In the genomic region with DNA sequence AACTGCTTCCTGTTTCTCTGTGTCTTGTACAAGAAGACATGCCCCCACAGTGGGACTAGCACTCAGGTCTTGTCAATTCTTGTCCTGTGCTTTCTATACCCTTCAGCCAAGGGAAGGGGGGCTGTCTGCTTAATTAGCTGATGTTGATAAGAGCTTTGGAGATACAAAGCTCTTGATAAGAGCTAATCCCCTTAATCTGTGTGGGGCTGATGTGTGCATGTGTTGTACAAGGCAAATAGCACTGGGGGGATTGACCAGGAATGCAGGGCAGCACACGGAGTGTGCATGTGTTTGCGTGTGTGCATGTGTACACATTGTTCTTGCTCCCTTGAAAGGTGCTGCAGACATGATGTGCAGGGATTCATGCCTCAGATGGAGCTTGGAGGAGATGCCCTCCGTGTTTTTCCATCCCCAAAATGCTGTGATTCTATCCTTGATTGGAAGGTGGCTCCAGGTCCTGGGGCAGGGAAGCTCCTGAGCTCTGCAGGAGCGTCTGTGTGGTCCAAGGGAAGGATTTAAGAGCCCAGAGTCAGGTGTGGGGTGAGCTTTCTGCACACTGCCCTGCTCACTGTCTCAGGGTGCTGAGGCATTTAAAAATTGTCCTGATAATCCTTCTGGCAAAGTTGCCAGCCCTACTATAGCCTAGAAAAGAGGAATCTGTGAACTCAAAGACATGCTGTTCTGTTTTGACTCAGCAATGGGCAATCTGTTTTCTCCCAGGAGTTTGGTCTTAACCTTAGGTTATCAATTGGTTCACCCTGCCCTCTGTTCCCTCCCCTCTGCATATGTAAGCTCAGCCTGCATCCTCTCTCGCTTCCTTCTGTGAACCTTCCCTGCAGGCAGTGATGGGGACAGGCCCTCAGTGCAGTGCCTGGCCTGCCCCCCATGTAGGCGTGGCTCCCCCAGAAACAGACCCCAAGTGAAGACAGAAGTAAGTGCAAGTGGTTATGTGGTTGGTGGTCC, we compare ENCODE assay signal across 10 cellular contexts.
A peak's percentile ranks its signal among the peaks of the same experiment; 100 is the strongest.
DNase-seq lines count a peak whose midpoint lies in the region; ATAC-seq, FAIRE-seq and TF ChIP-seq lines count a peak whose summit lies in the region.
"Had no signal": no experiment of that assay in that cellular context is flagged by ENCODE, and none has a peak within 500 bp of the region (broad histone marks: within the 10 kb centered on the region; RNA-seq: fewer than 3 reads in every experiment).

No MANE protein-coding gene starts in this region.

- H3K4me1 Mint-ChIP-seq in type B pancreatic cell (ENCODE audit: unreplicated experiment): peaks cover 15% of the 10 kb centered on the region

- H3K9ac ChIP-seq in GM12878 (ENCODE audit: control insufficient read depth, insufficient read depth, low read length): peak overlapping the region; percentile 44

- peaks cover 5% of the 10 kb centered on the region for H3K36me3 Mint-ChIP-seq in type B pancreatic cell

- 7% methylated on average over 6 of the region's 6 CpGs for WGBS in GM12878 (ENCODE audit: insufficient coverage, insufficient replicate concordance, low lambda C conversion rate, missing lambda C conversion rate)
- 82 to 84% methylated on average over 6 of the region's 6 CpGs for WGBS in aorta, 2 donors

- H3K4me2 ChIP-seq in GM12878 (ENCODE audit: control insufficient read depth, insufficient read depth): peak overlapping the region; percentile 98

- TF ChIP-seq POLR2A in GM12878 (IDR thresholded peaks at IDR 0.05; ENCODE audit: low read depth, low read length): no peak

- no peaks in the 10 kb centered on the region for H4K20me1 ChIP-seq in GM12878 (ENCODE audit: control insufficient read depth, insufficient read depth)

- no peak for TF ChIP-seq RAD21 in GM12878 (IDR thresholded peaks at IDR 0.05; ENCODE audit: insufficient read depth, low read depth, low read length)

- BruUV-seq in GM12878 (replicated peaks; lab: Mats Ljungman, UMichigan): TSS peak; percentile 71

- no peak overlapping the region for H3K27ac Mint-ChIP-seq in type B pancreatic cell
- H3K27ac Mint-ChIP-seq: activated T-helper 2 cell treated with anti-CD3 and anti-CD28 coated beads, Interferon-gamma antibody, Interleukin-2, Interleukin-4, amounts not matched to agents 10 μg/mL and 5 μg/mL and 100 μg/mL, durations not matched to agents 14 hours and 24 hours and 36 hours; T-helper 17 cell had no signal

- H3K4me3 ChIP-seq in GM12878: peak overlapping the region; percentile 34
- no peak overlapping the region for H3K4me3 ChIP-seq in aorta (ENCODE audit: low read length in 2 of 2)

- H3K9me3 Mint-ChIP-seq in type B pancreatic cell: peaks cover 13% of the 10 kb centered on the region

- H3K36me3 ChIP-seq in GM12878 (ENCODE audit: control insufficient read depth in 2 of 2, insufficient read depth in 2 of 2, low read length in 1 of 2): no peaks in the 10 kb centered on the region
- H3K36me3 ChIP-seq in aorta (ENCODE audit: control insufficient read depth in 1 of 2, insufficient read depth in 2 of 2, low read length in 1 of 2): no peaks in the 10 kb centered on the region

- peak; percentile 41 for FAIRE-seq in GM12878 (lab: Jason Lieb, UNC)

- no peak overlapping the region for H3K4me3 Mint-ChIP-seq in type B pancreatic cell
- H3K4me3 Mint-ChIP-seq: T-helper 17 cell had no signal

- ATAC-seq in GM18502 (IDR thresholded peaks at IDR 0.05; ENCODE audit: poor library complexity, unreplicated experiment): peak; percentile 59
- peak; percentile 60 for ATAC-seq in GM19455 (IDR thresholded peaks at IDR 0.05; ENCODE audit: unreplicated experiment)
- ATAC-seq in HG02981 (IDR thresholded peaks at IDR 0.05; ENCODE audit: unreplicated experiment): peak; percentile 46
- peak; percentile 86 for ATAC-seq in GM12878
- ATAC-seq in aorta (ENCODE audit: low FRiP score): no peak
- ATAC-seq: T-helper 17 cell had no signal

- peaks cover 34% of the 10 kb centered on the region for H3K27me3 Mint-ChIP-seq in type B pancreatic cell

- SMC1A ChIA-PET in GM12878 (lab: Charles Lee; ENCODE audit: uncharacterized antibody, unreplicated experiment): interaction anchor here (0.6 to 4.6 kb wide), 32 partner anchors 8 to 964 kb away, joined by 3 to 25 read pairs (median 4); no protein-coding TSS in a partner anchor

- DNase-seq in GM12878 (ENCODE audit: low read depth, low spot score) (peak; percentile 83), aorta (no peak), iPS-NIHi7 (ENCODE audit: extremely low spot score) (no peak), type B pancreatic cell (ENCODE audit: extremely low spot score, unreplicated experiment) (no peak)
- no peak for DNase-seq in stimulated activated CD4-positive, alpha-beta T cell treated with anti-CD3 and anti-CD28 coated beads, Interleukin-2, amount 100 ng/mL, for 24 hours
- DNase-seq: T-helper 17 cell had no signal

- H3K27me3 ChIP-seq in GM12878 (replicated peaks in 1 of 2; ENCODE audit: control insufficient read depth in 2 of 2, insufficient read depth in 2 of 2, low read length in 1 of 2): no peaks in the 10 kb centered on the region
- no peaks in the 10 kb centered on the region for H3K27me3 ChIP-seq in aorta (ENCODE audit: control insufficient read depth in 1 of 2, insufficient read depth in 2 of 2, low read length in 1 of 2)

- peaks cover 32% of the 10 kb centered on the region for H3K4me1 ChIP-seq in GM12878 (ENCODE audit: control insufficient read depth, insufficient read depth, low read length)
- no peaks in the 10 kb centered on the region for H3K4me1 ChIP-seq in aorta (ENCODE audit: control insufficient read depth in 1 of 2, insufficient read depth in 2 of 2, low read length in 2 of 2)

- POLR2A ChIA-PET in GM12878 (lab: Charles Lee): interaction anchor here (0.7 to 1.6 kb wide), 5 partner anchors 8 to 71 kb away, joined by 3 to 8 read pairs (median 5); no protein-coding TSS in a partner anchor

- H3K79me2 ChIP-seq in GM12878 (ENCODE audit: control insufficient read depth, insufficient read depth, low read length): no peaks in the 10 kb centered on the region

- CTCF ChIA-PET in GM12878 (lab: Yijun Ruan, JAX): interaction anchor here (0.7 to 3.5 kb wide), 25 partner anchors 8 to 316 kb away, joined by 3 to 32 read pairs (median 4); partner anchors contain the start of genes ARHGEF12 and GRIK4

- peak overlapping the region; percentile 75 for H3K27ac ChIP-seq in GM12878 (ENCODE audit: control insufficient read depth, insufficient read depth)
- no peak overlapping the region for H3K27ac ChIP-seq in aorta (ENCODE audit: low read depth in 1 of 2, low read length in 2 of 2)

- TF ChIP-seq CTCF in GM12878 (IDR thresholded peaks at IDR 0.05 in 2 of 3, conservative IDR thresholded peaks at IDR 0.05 in 1 of 3; ENCODE audit: control insufficient read depth in 2 of 3, extremely low read depth in 1 of 3, insufficient read depth in 1 of 3, low read depth in 3 of 3, low read length in 3 of 3) (no peak), type B pancreatic cell (conservative IDR thresholded peaks at IDR 0.05) (no peak)

- peak overlapping the region; percentile 63 for H2AFZ ChIP-seq in GM12878 (ENCODE audit: control insufficient read depth, low read depth, low read length)

- H3K9me3 ChIP-seq in GM12878 (replicated peaks; ENCODE audit: control insufficient read depth, insufficient read depth, low read length) (peaks cover 5% of the 10 kb centered on the region; the same call in 2 of the 3 replicates), aorta (ENCODE audit: control insufficient read depth, low read length) (peaks cover 2% of the 10 kb centered on the region)

- peak in 1 of 2 experiments; percentile 43; a peak in 1 of 4 replicates for TF ChIP-seq EP300 in GM12878 (IDR thresholded peaks at IDR 0.05; ENCODE audit: borderline replicate concordance in 1 of 2, control insufficient read depth in 1 of 2, low read depth in 2 of 2, low read length in 2 of 2)

- intact Hi-C loops in GM12878 (cut with micrococcal nuclease; ENCODE audit: unreplicated experiment) (loop anchor here (2.0 kb wide), 5 partner anchors 43 to 279 kb away; partner anchors contain the start of gene GRIK4), aorta (cut with DNase I) (no loop called here)

- in situ Hi-C loops in GM12878 (cut with MboI): no loop called here

- RAD21 ChIA-PET in GM12878 (lab: Charles Lee; ENCODE audit: unreplicated experiment): interaction anchor here (0.7 to 4.7 kb wide), 26 partner anchors 8 to 276 kb away, joined by 3 to 38 read pairs (median 4); partner anchors contain the start of gene GRIK4

TF ChIP-seq in GM12878, 131 proteins besides CTCF, POLR2A, EP300 and RAD21 (continues in another document):
- TF ChIP-seq ZNF24 (IDR thresholded peaks at IDR 0.05) (peak; percentile 86), CEBPZ (IDR thresholded peaks at IDR 0.05; ENCODE audit: low read depth, low read length) (no peak), HDAC6 (IDR thresholded peaks at IDR 0.05; ENCODE audit: unreplicated experiment) (no peak), IKZF2 (IDR thresholded peaks at IDR 0.05) (peak; percentile 76; a peak in 3 of 4 replicates)
